Comparison of ENCODE assay signal across 6 cellular contexts in the genomic region with DNA sequence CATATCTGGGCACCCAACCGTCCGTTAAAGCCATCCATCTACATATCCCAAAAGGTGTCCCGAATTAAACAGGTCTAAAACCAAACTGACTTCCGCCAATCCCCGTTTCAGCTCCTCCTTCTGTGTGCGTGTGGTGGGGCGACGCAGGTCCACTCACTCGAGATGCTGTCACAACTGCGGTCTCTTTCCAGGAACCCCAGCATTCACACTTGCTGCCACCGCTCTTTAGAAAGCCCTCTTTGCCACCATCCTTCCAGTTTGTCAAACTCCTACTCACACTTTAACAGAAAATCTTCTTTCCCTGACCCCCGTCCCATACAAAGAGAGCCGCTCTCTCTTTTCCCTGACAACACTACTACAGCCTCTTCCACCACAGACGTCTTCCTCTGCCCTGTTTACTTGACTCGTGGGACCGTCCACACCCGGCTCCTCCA. TPM values are rescaled to one million over a fixed set of nuclear protein-coding genes. Genes with fewer than 3 reads are reported as not detected.
DNase-seq lines count a peak whose midpoint lies in the region; ATAC-seq and TF ChIP-seq lines count a peak whose summit lies in the region.

No MANE protein-coding gene starts in this region.

- H3K27ac ChIP-seq in WERI-Rb-1 (peak overlapping the region; percentile 69), transverse colon (peak overlapping the region; percentile 76 to 89 (median 84))

- in situ Hi-C loops in transverse colon (cut with MboI; ENCODE audit: low pct_ligation_motif_present in 1 of 4, low pct_unique_long_range_greater_than_20kb in 1 of 4, low sequenced_read_pairs in 3 of 4), result loop anchor here in 1 of 4 donors (25.0 kb wide), 1 partner anchor 493 kb away; no protein-coding TSS in a partner anchor

- intact Hi-C loops in transverse colon (cut with DNase I; ENCODE audit: low total_unique reads), result no loop called here

- TF ChIP-seq CTCF in WERI-Rb-1 (IDR thresholded peaks at IDR 0.05; ENCODE audit: low read depth, low read length) (no peak), transverse colon (IDR thresholded peaks at IDR 0.05) (no peak)

- DNase-seq in WERI-Rb-1 (no peak), transverse colon (no peak), NCI-H187 (lab: John Stamatoyannopoulos, UW) (no peak)

- 0 to 4% methylated on average over 7 to 17 of the region's 17 CpGs for WGBS in transverse colon (ENCODE audit: low coverage in 1 of 2), 2 donors

- no peak for TF ChIP-seq EP300 in transverse colon (IDR thresholded peaks at IDR 0.05; ENCODE audit: low read depth)

- H3K4me3 ChIP-seq in WERI-Rb-1 (ENCODE audit: low read depth, low read length), result peak overlapping the region; percentile 90
- peak overlapping the region; percentile 87 for H3K4me3 ChIP-seq in iPS-18c (ENCODE audit: insufficient read depth, low read depth, low read length)
- H3K4me3 ChIP-seq in transverse colon, result peak overlapping the region; percentile 71 to 89 (median 80)

- H3K36me3 ChIP-seq in WERI-Rb-1 (peaks cover 41% of the 10 kb centered on the region), transverse colon (peaks cover 0 to 25% (median 11%) of the 10 kb centered on the region in 4 donors)

- no peak for TF ChIP-seq POLR2A in transverse colon (IDR thresholded peaks at IDR 0.05)

- peaks cover 8 to 17% (median 13%) of the 10 kb centered on the region in 4 donors for H3K4me1 ChIP-seq in transverse colon

- ATAC-seq in GM21717 (IDR thresholded peaks at IDR 0.05; ENCODE audit: unreplicated experiment) (peak; percentile 17), HG02588 (IDR thresholded peaks at IDR 0.05; ENCODE audit: unreplicated experiment) (no peak)

- H3K27me3 ChIP-seq in WERI-Rb-1 (ENCODE audit: insufficient read depth, low read depth, severe bottlenecking) (peaks cover 14% of the 10 kb centered on the region), transverse colon (peaks cover 14% of the 10 kb centered on the region)

- no peaks in the 10 kb centered on the region for H3K9me3 ChIP-seq in WERI-Rb-1 (ENCODE audit: severe bottlenecking)
- H3K9me3 ChIP-seq in iPS-18c (ENCODE audit: control insufficient read depth, insufficient read depth, low read length), result peaks cover 2% of the 10 kb centered on the region
- H3K9me3 ChIP-seq in transverse colon, result no peaks in the 10 kb centered on the region

RNA-seq across cellular contexts. Expression of gene ESS2, which starts 0.5 kb away (rescaled TPM):
- 10 to 100 TPM in 2 of 4 donors, 1 to 10 TPM in 2; 3.8 to 13.7 (median 10.4) TPM for total RNA-seq in transverse colon

RNA-seq across cellular contexts. Expression of gene GSC2, which starts 6.1 kb away (rescaled TPM):
- not detected for total RNA-seq in transverse colon

RNA-seq across cellular contexts. Expression of gene TSSK2, which starts 12.9 kb away (rescaled TPM):
- not detected for total RNA-seq in transverse colon

RNA-seq across cellular contexts. Expression of gene DGCR2, which starts 21.8 kb away (rescaled TPM):
- total RNA-seq in transverse colon, result 100 to 1,000 TPM in 1 of 4 donors, 10 to 100 TPM in 3; 71.6 to 106 (median 94.3) TPM

RNA-seq across cellular contexts. Expression of gene SLC25A1, which starts 34.6 kb away (rescaled TPM):
- total RNA-seq in transverse colon, result 100 to 1,000 TPM in 3 of 4 donors, 10 to 100 TPM in 1; 80.2 to 146 (median 132) TPM
